Comparison of ENCODE assay signal across 1 cellular context in genomic region chr5:29218138-29218537, GRCh38.
TF ChIP-seq lines count a peak whose summit lies in the region.

No MANE protein-coding gene starts in this region.

TF ChIP-seq in H1, 55 proteins besides CTCF, POLR2A, EP300 and RAD21 (continued from another document):
- TF ChIP-seq POU5F1 (IDR thresholded peaks at IDR 0.05; ENCODE audit: low read depth, low read length) (no peak), JUN (IDR thresholded peaks at IDR 0.05; ENCODE audit: low read depth, low read length) (no peak), JUND (IDR thresholded peaks at IDR 0.05; ENCODE audit: low read length) (no peak), TBP (IDR thresholded peaks at IDR 0.05; ENCODE audit: low read depth, low read length) (no peak), GTF2F1 (IDR thresholded peaks at IDR 0.05; ENCODE audit: borderline replicate concordance, low read depth, low read length) (no peak), CHD2 (IDR thresholded peaks at IDR 0.05; ENCODE audit: low read length) (no peak), BACH1 (IDR thresholded peaks at IDR 0.05; ENCODE audit: low read length) (no peak), CHD7 (IDR thresholded peaks at IDR 0.05; ENCODE audit: insufficient replicate concordance, low read length) (no peak), ZNF274 (IDR thresholded peaks at IDR 0.05; ENCODE audit: borderline replicate concordance, extremely low read depth, low read length) (no peak), RBBP5 (IDR thresholded peaks at IDR 0.05; ENCODE audit: borderline replicate concordance, low read depth, low read length) (no peak), PHF8 (conservative IDR thresholded peaks at IDR 0.05; ENCODE audit: low read depth, low read length) (no peak)
